ENCODE assay signal across 11 cellular contexts in genomic region chr12:112855375-112855774, GRCh38. TPM values are rescaled to one million over a fixed set of nuclear protein-coding genes. Genes with fewer than 3 reads are reported as not detected.
DNase-seq lines count a peak whose midpoint lies in the region; ATAC-seq and TF ChIP-seq lines count a peak whose summit lies in the region.
"Had no signal": no experiment of that assay in that cellular context is flagged by ENCODE, and none has a peak within 500 bp of the region (broad histone marks: within the 10 kb centered on the region; RNA-seq: fewer than 3 reads in every experiment).

No MANE protein-coding gene starts in this region.

- H3K36me3 Mint-ChIP-seq in naive thymus-derived CD8-positive, alpha-beta T cell = no peaks in the 10 kb centered on the region
- H3K36me3 Mint-ChIP-seq: immature natural killer cell had no signal

- H3K4me2 ChIP-seq in Karpas-422 (ENCODE audit: low read depth, low read length, poor library complexity, severe bottlenecking) = no peak overlapping the region

- intact Hi-C loops in esophagus squamous epithelium (cut with DNase I) = no loop called here

- H3K27ac Mint-ChIP-seq in naive thymus-derived CD8-positive, alpha-beta T cell = no peak overlapping the region
- H3K27ac Mint-ChIP-seq: activated T-cell treated with anti-CD3 and anti-CD28 coated beads, Interleukin-2, amount 50 U/mL, for 72 hours; dendritic cell treated with granulocyte-macrophage colony-stimulating factor and Interleukin-4, amounts not matched to agents 40 ng/mL and 50 ng/mL, for 4 days; immature natural killer cell had no signal

- H3K27me3 ChIP-seq in GM06990 (replicated peaks; ENCODE audit: control insufficient read depth, insufficient read depth, low read length) (no peaks in the 10 kb centered on the region; the same call in 1 of the 2 replicates), Karpas-422 (ENCODE audit: low read length) (no peaks in the 10 kb centered on the region), esophagus squamous epithelium (peaks cover 0 to 95% (median 0%) of the 10 kb centered on the region in 4 donors)

- H3K4me1 Mint-ChIP-seq in naive thymus-derived CD8-positive, alpha-beta T cell = no peaks in the 10 kb centered on the region
- H3K4me1 Mint-ChIP-seq: immature natural killer cell had no signal

- H3K27me3 Mint-ChIP-seq in naive thymus-derived CD8-positive, alpha-beta T cell = peaks cover 14 to 78% (median 40%) of the 10 kb centered on the region in 5 donors

- H3K9me2 ChIP-seq in Karpas-422 (replicated peaks; ENCODE audit: insufficient read depth, low read length) = no peaks in the 10 kb centered on the region

- TF ChIP-seq CTCF in GM06990 (IDR thresholded peaks at IDR 0.05; ENCODE audit: insufficient read depth, low read length, poor library complexity, severe bottlenecking) (peak; percentile 13), VCaP (conservative IDR thresholded peaks at IDR 0.05) (peak; percentile 38), esophagus squamous epithelium (IDR thresholded peaks at IDR 0.05) (peak in 1 of 6 experiments; percentile 44)

- H3K4me3 Mint-ChIP-seq in naive thymus-derived CD8-positive, alpha-beta T cell = no peak overlapping the region
- H3K4me3 Mint-ChIP-seq: activated T-cell treated with anti-CD3 and anti-CD28 coated beads, Interleukin-2, amount 50 U/mL, for 72 hours; dendritic cell treated with granulocyte-macrophage colony-stimulating factor and Interleukin-4, amounts not matched to agents 40 ng/mL and 50 ng/mL, for 4 days; immature natural killer cell had no signal

- H3K9me3 ChIP-seq in Karpas-422 (ENCODE audit: low read length) (no peaks in the 10 kb centered on the region), esophagus squamous epithelium (no peaks in the 10 kb centered on the region)
- H3K9me3 ChIP-seq: prostate gland had no signal

- H3K36me3 ChIP-seq in GM06990 (ENCODE audit: control insufficient read depth, insufficient read depth, low read length) (no peaks in the 10 kb centered on the region), Karpas-422 (ENCODE audit: insufficient read depth, low read length) (no peaks in the 10 kb centered on the region), esophagus squamous epithelium (no peaks in the 10 kb centered on the region)
- H3K36me3 ChIP-seq: prostate gland had no signal

- no peaks in the 10 kb centered on the region for H4K20me1 ChIP-seq in Karpas-422 (ENCODE audit: insufficient read depth, low read depth, low read length)

- H3K27ac ChIP-seq in Karpas-422 (ENCODE audit: low read length) = no peak overlapping the region
- H3K27ac ChIP-seq in VCaP = no peak overlapping the region
- H3K27ac ChIP-seq in esophagus squamous epithelium = no peak overlapping the region
- H3K27ac ChIP-seq: prostate gland had no signal

- no peak overlapping the region for H3K9ac ChIP-seq in Karpas-422 (ENCODE audit: low read length)

- POLR2A ChIA-PET in naive thymus-derived CD8-positive, alpha-beta T cell (lab: Charles Lee) = no interaction called here

- WGBS in esophagus squamous epithelium, 2 donors = 45% methylated on average over 3 of the region's 3 CpGs; no CpG with 5 or more reads in 1 of the 2 donors

- H3K4me3 ChIP-seq in GM06990 (replicated peaks; ENCODE audit: low read depth, low read length) = no peak overlapping the region
- no peak overlapping the region for H3K4me3 ChIP-seq in Karpas-422 (ENCODE audit: low read length)
- H3K4me3 ChIP-seq in esophagus squamous epithelium = no peak overlapping the region
- H3K4me3 ChIP-seq: prostate gland had no signal

- ATAC-seq in left lobe of liver = peak; percentile 38
- no peak for ATAC-seq in naive thymus-derived CD8-positive, alpha-beta T cell
- ATAC-seq: activated T-cell treated with anti-CD3 and anti-CD28 coated beads, Interleukin-2, amount 50 U/mL, for 72 hours had no signal

- no peak for TF ChIP-seq POLR2A in esophagus squamous epithelium (IDR thresholded peaks at IDR 0.05)

- H3K9me3 Mint-ChIP-seq in naive thymus-derived CD8-positive, alpha-beta T cell = peaks cover 0 to 2% (median 0%) of the 10 kb centered on the region in 9 donors
- H3K9me3 Mint-ChIP-seq: activated T-cell treated with anti-CD3 and anti-CD28 coated beads, Interleukin-2, amount 50 U/mL, for 72 hours; dendritic cell treated with granulocyte-macrophage colony-stimulating factor and Interleukin-4, amounts not matched to agents 40 ng/mL and 50 ng/mL, for 4 days; immature natural killer cell had no signal

- no peaks in the 10 kb centered on the region for H3K79me2 ChIP-seq in Karpas-422 (ENCODE audit: low read length)

- H3K4me1 ChIP-seq in Karpas-422 (ENCODE audit: low read length) = no peaks in the 10 kb centered on the region
- no peaks in the 10 kb centered on the region for H3K4me1 ChIP-seq in esophagus squamous epithelium
- H3K4me1 ChIP-seq: prostate gland had no signal

- DNase-seq in GM06990 (ENCODE audit: extremely low read depth, insufficient read length) (no peak), Karpas-422 (peak; percentile 49), left lobe of liver (ENCODE audit: low spot score) (no peak), esophagus squamous epithelium (lab: John Stamatoyannopoulos, UW) (no peak), GM19240 (ENCODE audit: insufficient read length, low spot score) (no peak)
- DNase-seq in naive thymus-derived CD8-positive, alpha-beta T cell = no peak
- DNase-seq: activated T-cell treated with anti-CD3 and anti-CD28 coated beads, Interleukin-2, amount 50 U/mL, for 72 hours; immature natural killer cell had no signal

- H2AFZ ChIP-seq in Karpas-422 (ENCODE audit: low read length) = no peak overlapping the region

RNA-seq across cellular contexts. Expression of gene OAS1, which starts 51.4 kb away (rescaled TPM):
- 23.6 and 23.7 TPM in 2 replicates for total RNA-seq in Karpas-422 (2014; rRNA removed; shearing (Covaris generic); ENCODE audit: low replicate concordance)
- 20.1 TPM for total RNA-seq in left lobe of liver
- total RNA-seq in esophagus squamous epithelium = 100 to 1,000 TPM in 1 of 4 donors, 10 to 100 TPM in 3; 32.1 to 115 (median 50.8) TPM
- total RNA-seq in naive thymus-derived CD8-positive, alpha-beta T cell = 1 to 10 TPM; 3.2 to 4.0 TPM
- polyA plus RNA-seq in naive thymus-derived CD8-positive, alpha-beta T cell = 10 to 100 TPM in 1 of 3 donors, 1 to 10 TPM in 2; 5.7 to 22.9 (median 9.0) TPM
